In the genomic region with DNA sequence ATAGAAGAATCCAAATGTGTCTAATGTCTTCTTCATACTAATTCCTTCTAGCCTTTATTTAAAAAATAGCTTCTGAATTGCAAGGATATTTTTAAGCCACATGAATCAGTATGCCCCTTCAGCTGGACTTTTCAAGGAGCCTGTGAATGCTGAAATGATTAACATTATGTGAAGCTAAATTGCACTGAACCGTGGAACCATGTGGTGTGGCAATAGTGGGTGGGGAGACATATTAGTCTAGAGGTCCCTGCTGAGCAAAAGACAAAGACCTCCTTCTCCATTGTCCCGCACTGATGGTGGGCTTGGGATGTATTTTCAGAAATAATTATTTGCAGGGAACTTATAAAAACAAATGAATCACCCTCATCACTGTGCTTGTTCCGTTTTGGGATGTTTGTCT, we compare ENCODE assay signal across 16 cellular contexts.
DNase-seq lines count a peak whose midpoint lies in the region; ATAC-seq and TF ChIP-seq lines count a peak whose summit lies in the region.
"Had no signal": no experiment of that assay in that cellular context is flagged by ENCODE, and none has a peak within 500 bp of the region (broad histone marks: within the 10 kb centered on the region; RNA-seq: fewer than 3 reads in every experiment).

No MANE protein-coding gene starts in this region.

- no peak overlapping the region for H3K14ac ChIP-seq in neuronal stem cell (ENCODE audit: low read length)

- no peaks in the 10 kb centered on the region for H3K79me1 ChIP-seq in neuronal stem cell (ENCODE audit: low read depth, low read length)

- CTCF ChIA-PET in WTC11 (lab: Charles Lee) = no interaction called here

- ATAC-seq in GM18517 (IDR thresholded peaks at IDR 0.05; ENCODE audit: unreplicated experiment) (no peak), WTC11 (no peak), GM18511 (IDR thresholded peaks at IDR 0.05; ENCODE audit: unreplicated experiment) (no peak)
- ATAC-seq: left lobe of liver had no signal

- no peak overlapping the region for H2BK5ac ChIP-seq in neuronal stem cell (ENCODE audit: low read length)

- H3K9me3 ChIP-seq in neuronal stem cell (replicated peaks in 1 of 2; ENCODE audit: control insufficient read depth in 2 of 2, insufficient read depth in 1 of 2, low read depth in 1 of 2, low read length in 2 of 2) = no peaks in the 10 kb centered on the region

- POLR2A ChIA-PET in WTC11 (lab: Charles Lee) = no interaction called here

- H2BK12ac ChIP-seq in neuronal stem cell (ENCODE audit: low read length) = no peak overlapping the region

- no peaks in the 10 kb centered on the region for H3K36me3 ChIP-seq in neuronal stem cell (replicated peaks in 1 of 2; ENCODE audit: control insufficient read depth in 2 of 2, insufficient read depth in 2 of 2, low read length in 2 of 2)

- H3K27ac Mint-ChIP-seq in WTC11 = no peak overlapping the region
- H3K27ac Mint-ChIP-seq: naive B cell; T-helper 2 cell treated with Interferon-gamma antibody and Interleukin-4, amounts not matched to agents 5 μg/mL and 100 μg/mL, for 36 hours had no signal

- peak overlapping the region; percentile 50 for H2AFZ ChIP-seq in neuronal stem cell (ENCODE audit: low read length)

- no peak overlapping the region for H3K27ac ChIP-seq in neuronal stem cell (replicated peaks; ENCODE audit: low read length)

- H3K18ac ChIP-seq in neuronal stem cell (ENCODE audit: low read length) = no peak overlapping the region

- no peak overlapping the region for H2AK5ac ChIP-seq in neuronal stem cell (ENCODE audit: low read depth, low read length)

- no peak overlapping the region for H4K8ac ChIP-seq in neuronal stem cell (ENCODE audit: low read depth, low read length)

- no peak overlapping the region for H2BK15ac ChIP-seq in neuronal stem cell (ENCODE audit: low read length)

- no peak overlapping the region for H3K9ac ChIP-seq in neuronal stem cell (ENCODE audit: low read depth, low read length, poor library complexity)

- peaks cover 0 to 5% of the 10 kb centered on the region in 2 donors for H3K4me1 ChIP-seq in neuronal stem cell (ENCODE audit: control insufficient read depth in 2 of 2, insufficient read depth in 1 of 2, low read depth in 1 of 2, low read length in 2 of 2)

- no peaks in the 10 kb centered on the region for H3K9me3 Mint-ChIP-seq in WTC11
- H3K9me3 Mint-ChIP-seq: naive B cell; T-helper 2 cell treated with Interferon-gamma antibody and Interleukin-4, amounts not matched to agents 5 μg/mL and 100 μg/mL, for 36 hours had no signal

- 0 out of 2 replicates have a peak, but pooled peaks cover under 1% of the 10 kb centered on the region for H3K4me1 Mint-ChIP-seq in WTC11
- H3K4me1 Mint-ChIP-seq: naive B cell had no signal

- H3K27me3 ChIP-seq in neuronal stem cell (ENCODE audit: control insufficient read depth in 3 of 3, insufficient read depth in 3 of 3, low read depth in 1 of 3, low read length in 3 of 3) = no peaks in the 10 kb centered on the region

- no peaks in the 10 kb centered on the region for H3K27me3 Mint-ChIP-seq in WTC11 (ENCODE audit: low read depth)
- H3K27me3 Mint-ChIP-seq: naive B cell had no signal

- no peak overlapping the region for H2BK120ac ChIP-seq in neuronal stem cell (ENCODE audit: low read depth, low read length)

- no peak overlapping the region for H3K4me2 ChIP-seq in neuronal stem cell (ENCODE audit: insufficient read depth, low read length, poor library complexity, severe bottlenecking)

- DNase-seq in ACHN = peak; percentile 42
- DNase-seq in NCI-H146 treated with DMSO at 0.1 percent for 48 hours (lab: John Stamatoyannopoulos, UW; ENCODE audit: unreplicated experiment) = peak; percentile 16
- DNase-seq in fibroblast of peridontal ligament (ENCODE audit: extremely low read depth) = peak; percentile 83
- DNase-seq in neuronal stem cell (ENCODE audit: low spot score) = no peak
- DNase-seq in WTC11 (ENCODE audit: low spot score) = no peak
- no peak for DNase-seq in COLO829 (ENCODE audit: low spot score)
- DNase-seq: activated CD4-positive, alpha-beta T cell treated with anti-CD3 and anti-CD28 coated beads for 4 hours; AML-193; naive B cell; NCI-H2081; NCI-H82; stimulated activated CD4-positive, alpha-beta T cell treated with anti-CD3 and anti-CD28 coated beads, Interleukin-2, amount 100 ng/mL, for 24 hours had no signal

- no peak for TF ChIP-seq CTCF in WTC11 (IDR thresholded peaks at IDR 0.05)

- no peak overlapping the region for H3K4me3 Mint-ChIP-seq in WTC11
- H3K4me3 Mint-ChIP-seq: naive B cell; T-helper 2 cell treated with Interferon-gamma antibody and Interleukin-4, amounts not matched to agents 5 μg/mL and 100 μg/mL, for 36 hours had no signal

- in situ Hi-C loops in ACHN (cut with HindIII; ENCODE audit: low pct_ligation_motif_present, low pct_unique_long_range_greater_than_20kb, low sequenced_read_pairs) = no loop called here

- H3K23ac ChIP-seq in neuronal stem cell (ENCODE audit: low read depth, low read length, poor library complexity) = no peak overlapping the region

- H3K4ac ChIP-seq in neuronal stem cell (ENCODE audit: low read length) = no peak overlapping the region

- no peak overlapping the region for H3K4me3 ChIP-seq in neuronal stem cell (ENCODE audit: low read length in 2 of 2)

- H4K91ac ChIP-seq in neuronal stem cell (ENCODE audit: low read depth, low read length, poor library complexity) = no peak overlapping the region

- H3K36me3 Mint-ChIP-seq in WTC11 = no peaks in the 10 kb centered on the region
- H3K36me3 Mint-ChIP-seq: naive B cell had no signal

- WGBS in neuronal stem cell (ENCODE audit: extremely low coverage in 2 of 2, insufficient read length in 2 of 2, insufficient replicate concordance in 1 of 2), 2 donors = no CpG with 5 or more reads among the region's 3 CpGs

TF ChIP-seq in WTC11, 78 proteins besides CTCF, POLR2A, EP300 and RAD21:
- TF ChIP-seq IRF2 (CRISPR knock-in tag; IDR thresholded peaks at IDR 0.05; ENCODE audit: borderline replicate concordance, low read depth) (no peak), SMAD3 (CRISPR knock-in tag; IDR thresholded peaks at IDR 0.05; ENCODE audit: borderline replicate concordance) (no peak), NFE2L1 (CRISPR knock-in tag; IDR thresholded peaks at IDR 0.05) (no peak), NR3C1 (CRISPR knock-in tag; conservative IDR thresholded peaks at IDR 0.05; ENCODE audit: low read depth) (no peak), ZNF423 (CRISPR knock-in tag; IDR thresholded peaks at IDR 0.05) (no peak), JAZF1 (CRISPR knock-in tag; IDR thresholded peaks at IDR 0.05) (no peak)
- TF ChIP-seq, protein P1, sequence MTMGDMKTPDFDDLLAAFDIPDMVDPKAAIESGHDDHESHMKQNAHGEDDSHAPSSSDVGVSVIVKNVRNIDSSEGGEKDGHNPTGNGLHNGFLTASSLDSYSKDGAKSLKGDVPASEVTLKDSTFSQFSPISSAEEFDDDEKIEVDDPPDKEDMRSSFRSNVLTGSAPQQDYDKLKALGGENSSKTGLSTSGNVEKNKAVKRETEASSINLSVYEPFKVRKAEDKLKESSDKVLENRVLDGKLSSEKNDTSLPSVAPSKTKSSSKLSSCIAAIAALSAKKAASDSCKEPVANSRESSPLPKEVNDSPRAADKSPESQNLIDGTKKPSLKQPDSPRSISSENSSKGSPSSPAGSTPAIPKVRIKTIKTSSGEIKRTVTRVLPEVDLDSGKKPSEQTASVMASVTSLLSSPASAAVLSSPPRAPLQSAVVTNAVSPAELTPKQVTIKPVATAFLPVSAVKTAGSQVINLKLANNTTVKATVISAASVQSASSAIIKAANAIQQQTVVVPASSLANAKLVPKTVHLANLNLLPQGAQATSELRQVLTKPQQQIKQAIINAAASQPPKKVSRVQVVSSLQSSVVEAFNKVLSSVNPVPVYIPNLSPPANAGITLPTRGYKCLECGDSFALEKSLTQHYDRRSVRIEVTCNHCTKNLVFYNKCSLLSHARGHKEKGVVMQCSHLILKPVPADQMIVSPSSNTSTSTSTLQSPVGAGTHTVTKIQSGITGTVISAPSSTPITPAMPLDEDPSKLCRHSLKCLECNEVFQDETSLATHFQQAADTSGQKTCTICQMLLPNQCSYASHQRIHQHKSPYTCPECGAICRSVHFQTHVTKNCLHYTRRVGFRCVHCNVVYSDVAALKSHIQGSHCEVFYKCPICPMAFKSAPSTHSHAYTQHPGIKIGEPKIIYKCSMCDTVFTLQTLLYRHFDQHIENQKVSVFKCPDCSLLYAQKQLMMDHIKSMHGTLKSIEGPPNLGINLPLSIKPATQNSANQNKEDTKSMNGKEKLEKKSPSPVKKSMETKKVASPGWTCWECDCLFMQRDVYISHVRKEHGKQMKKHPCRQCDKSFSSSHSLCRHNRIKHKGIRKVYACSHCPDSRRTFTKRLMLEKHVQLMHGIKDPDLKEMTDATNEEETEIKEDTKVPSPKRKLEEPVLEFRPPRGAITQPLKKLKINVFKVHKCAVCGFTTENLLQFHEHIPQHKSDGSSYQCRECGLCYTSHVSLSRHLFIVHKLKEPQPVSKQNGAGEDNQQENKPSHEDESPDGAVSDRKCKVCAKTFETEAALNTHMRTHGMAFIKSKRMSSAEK (CRISPR knock-in tag; IDR thresholded peaks at IDR 0.05; ENCODE audit: borderline replicate concordance) = no peak
- TF ChIP-seq, protein P2, sequence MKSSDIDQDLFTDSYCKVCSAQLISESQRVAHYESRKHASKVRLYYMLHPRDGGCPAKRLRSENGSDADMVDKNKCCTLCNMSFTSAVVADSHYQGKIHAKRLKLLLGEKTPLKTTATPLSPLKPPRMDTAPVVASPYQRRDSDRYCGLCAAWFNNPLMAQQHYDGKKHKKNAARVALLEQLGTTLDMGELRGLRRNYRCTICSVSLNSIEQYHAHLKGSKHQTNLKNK (CRISPR knock-in tag; IDR thresholded peaks at IDR 0.05) = no peak

Comparison
In these comparisons a context has a peak if more than half of its experiments do, and no peak if none do; other contexts are left out.
1. DNase-seq: peak in ACHN (single experiment), NCI-H146 treated with DMSO at 0.1 percent for 48 hours (single experiment) and fibroblast of peridontal ligament (single experiment); none in neuronal stem cell (single experiment), WTC11 (single experiment) and COLO829 (single experiment).